1 cellular context compared by ENCODE assay signal in the genomic region with DNA sequence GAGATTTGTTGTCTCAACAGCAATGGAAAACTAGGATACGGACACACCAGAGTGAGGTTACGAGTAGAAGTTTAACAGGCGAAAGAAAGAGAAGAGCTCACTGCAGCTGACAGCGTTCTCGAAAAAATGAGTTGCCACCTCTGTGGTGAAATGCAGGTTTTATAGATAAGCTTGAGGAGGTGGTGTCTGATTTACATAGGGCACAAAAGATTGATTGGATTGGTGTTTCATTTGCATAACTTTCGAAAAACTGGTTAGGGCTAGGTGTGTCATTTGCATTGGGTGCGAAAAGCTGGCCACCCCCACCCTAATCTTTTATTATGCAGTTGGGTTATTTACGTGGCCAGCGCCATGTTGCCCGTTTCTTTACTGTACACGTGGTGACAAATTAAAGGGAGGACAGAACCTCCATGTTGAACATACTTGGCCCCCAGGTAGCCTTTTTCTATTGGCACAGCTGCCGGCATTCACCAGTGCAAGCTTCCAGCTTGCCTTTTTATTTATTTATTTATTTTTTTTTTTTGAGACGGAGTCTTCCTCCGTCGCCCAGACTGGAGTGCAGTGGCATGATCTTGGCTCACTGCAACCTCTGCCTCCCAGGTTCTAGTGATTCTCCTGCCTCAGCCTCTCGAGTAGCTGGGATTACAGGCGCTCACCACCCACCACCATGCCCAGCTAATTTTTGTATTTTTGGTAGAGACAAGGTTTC.
TF ChIP-seq lines count a peak whose summit lies in the region.

No MANE protein-coding gene starts in this region.

TF ChIP-seq in K562, 482 proteins besides CTCF, POLR2A, EP300 and RAD21 (continued from another document and continues in another):
- TF ChIP-seq, protein P1, sequence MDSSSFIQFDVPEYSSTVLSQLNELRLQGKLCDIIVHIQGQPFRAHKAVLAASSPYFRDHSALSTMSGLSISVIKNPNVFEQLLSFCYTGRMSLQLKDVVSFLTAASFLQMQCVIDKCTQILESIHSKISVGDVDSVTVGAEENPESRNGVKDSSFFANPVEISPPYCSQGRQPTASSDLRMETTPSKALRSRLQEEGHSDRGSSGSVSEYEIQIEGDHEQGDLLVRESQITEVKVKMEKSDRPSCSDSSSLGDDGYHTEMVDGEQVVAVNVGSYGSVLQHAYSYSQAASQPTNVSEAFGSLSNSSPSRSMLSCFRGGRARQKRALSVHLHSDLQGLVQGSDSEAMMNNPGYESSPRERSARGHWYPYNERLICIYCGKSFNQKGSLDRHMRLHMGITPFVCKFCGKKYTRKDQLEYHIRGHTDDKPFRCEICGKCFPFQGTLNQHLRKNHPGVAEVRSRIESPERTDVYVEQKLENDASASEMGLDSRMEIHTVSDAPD (CRISPR knock-in tag; IDR thresholded peaks at IDR 0.05), result no peak
- TF ChIP-seq ARID2 (IDR thresholded peaks at IDR 0.05) (no peak), ZNF41 (CRISPR knock-in tag; conservative IDR thresholded peaks at IDR 0.05) (no peak), L3MBTL2 (IDR thresholded peaks at IDR 0.05) (peak; percentile 63), SMAD2 (IDR thresholded peaks at IDR 0.05; ENCODE audit: low read depth, low read length) (no peak), PTTG1 (tag; IDR thresholded peaks at IDR 0.05; ENCODE audit: low read depth) (no peak), ZNF224 (CRISPR knock-in tag; IDR thresholded peaks at IDR 0.05) (no peak), ZNF583 (CRISPR knock-in tag; IDR thresholded peaks at IDR 0.05) (no peak), ZNF239 (CRISPR knock-in tag; IDR thresholded peaks at IDR 0.05) (no peak), LCOR (CRISPR knock-in tag; IDR thresholded peaks at IDR 0.05) (no peak), RCOR1 (IDR thresholded peaks at IDR 0.05; ENCODE audit: borderline replicate concordance in 1 of 2, low read depth in 2 of 2, low read length in 2 of 2) (peak in 1 of 2 experiments; percentile 18; a peak in 1 of 4 replicates), POLR2B (IDR thresholded peaks at IDR 0.05; ENCODE audit: low read depth, partially characterized antibody) (peak; percentile 96), FOXJ2 (tag; IDR thresholded peaks at IDR 0.05) (no peak), BACH1 (tag; IDR thresholded peaks at IDR 0.05) (peak; percentile 21; the same call in 1 of the 2 replicates), ZNF174 (CRISPR knock-in tag; IDR thresholded peaks at IDR 0.05) (no peak), CCAR2 (IDR thresholded peaks at IDR 0.05; ENCODE audit: low read depth, low read length) (no peak), CHCHD3 (CRISPR knock-in tag; IDR thresholded peaks at IDR 0.05) (no peak), ZNF23 (CRISPR knock-in tag; IDR thresholded peaks at IDR 0.05) (no peak), RBM34 (IDR thresholded peaks at IDR 0.05; ENCODE audit: borderline replicate concordance, insufficient read depth, low read length) (no peak), CBFB (CRISPR knock-in tag; IDR thresholded peaks at IDR 0.05) (no peak), FOXP1 (CRISPR knock-in tag; IDR thresholded peaks at IDR 0.05) (no peak), NBN (IDR thresholded peaks at IDR 0.05; ENCODE audit: low read depth) (0 out of 2 replicates have a peak, but pooled peaks have one; percentile 47), CXXC5 (CRISPR knock-in tag; IDR thresholded peaks at IDR 0.05) (0 out of 2 replicates have a peak, but pooled peaks have one; percentile 49), NR2C1 (IDR thresholded peaks at IDR 0.05) (no peak), NR2C1 (tag; IDR thresholded peaks at IDR 0.05) (no peak; the same call in 1 of the 2 replicates), ZNF830 (CRISPR knock-in tag; IDR thresholded peaks at IDR 0.05) (no peak), CBX5 (IDR thresholded peaks at IDR 0.05; ENCODE audit: borderline replicate concordance, low read depth) (no peak), MCM2 (IDR thresholded peaks at IDR 0.05; ENCODE audit: low read depth) (no peak), HMGN3 (IDR thresholded peaks at IDR 0.05; ENCODE audit: borderline replicate concordance, extremely low read depth, insufficient read length, low read depth, low read length) (no peak), ZZZ3 (IDR thresholded peaks at IDR 0.05) (no peak), NCOR1 (IDR thresholded peaks at IDR 0.05) (peak; percentile 48), NR1H2 (CRISPR knock-in tag; IDR thresholded peaks at IDR 0.05) (no peak), ERF (CRISPR knock-in tag; IDR thresholded peaks at IDR 0.05) (no peak), C11orf30 (IDR thresholded peaks at IDR 0.05; ENCODE audit: low read depth) (no peak), EP400 (IDR thresholded peaks at IDR 0.05) (peak; percentile 94), MEF2D (tag; conservative IDR thresholded peaks at IDR 0.05; ENCODE audit: low read depth) (no peak), ZSCAN29 (IDR thresholded peaks at IDR 0.05) (no peak), NFYB (IDR thresholded peaks at IDR 0.05; ENCODE audit: extremely low read depth, insufficient read length) (peak; percentile 18), ZNF778 (CRISPR knock-in tag; IDR thresholded peaks at IDR 0.05) (no peak), ARID1B (IDR thresholded peaks at IDR 0.05) (peak; percentile 29; the same call in 1 of the 2 replicates), U2AF1 (optimal IDR thresholded peaks at IDR 0.05; ENCODE audit: low read depth, low read length) (no peak), SMARCA5 (IDR thresholded peaks at IDR 0.05) (no peak)
- TF ChIP-seq, protein P2, sequence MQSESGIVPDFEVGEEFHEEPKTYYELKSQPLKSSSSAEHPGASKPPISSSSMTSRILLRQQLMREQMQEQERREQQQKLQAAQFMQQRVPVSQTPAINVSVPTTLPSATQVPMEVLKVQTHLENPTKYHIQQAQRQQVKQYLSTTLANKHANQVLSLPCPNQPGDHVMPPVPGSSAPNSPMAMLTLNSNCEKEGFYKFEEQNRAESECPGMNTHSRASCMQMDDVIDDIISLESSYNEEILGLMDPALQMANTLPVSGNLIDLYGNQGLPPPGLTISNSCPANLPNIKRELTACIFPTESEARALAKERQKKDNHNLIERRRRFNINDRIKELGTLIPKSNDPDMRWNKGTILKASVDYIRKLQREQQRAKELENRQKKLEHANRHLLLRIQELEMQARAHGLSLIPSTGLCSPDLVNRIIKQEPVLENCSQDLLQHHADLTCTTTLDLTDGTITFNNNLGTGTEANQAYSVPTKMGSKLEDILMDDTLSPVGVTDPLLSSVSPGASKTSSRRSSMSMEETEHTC (IDR thresholded peaks at IDR 0.05), result no peak
- TF ChIP-seq, protein P3, sequence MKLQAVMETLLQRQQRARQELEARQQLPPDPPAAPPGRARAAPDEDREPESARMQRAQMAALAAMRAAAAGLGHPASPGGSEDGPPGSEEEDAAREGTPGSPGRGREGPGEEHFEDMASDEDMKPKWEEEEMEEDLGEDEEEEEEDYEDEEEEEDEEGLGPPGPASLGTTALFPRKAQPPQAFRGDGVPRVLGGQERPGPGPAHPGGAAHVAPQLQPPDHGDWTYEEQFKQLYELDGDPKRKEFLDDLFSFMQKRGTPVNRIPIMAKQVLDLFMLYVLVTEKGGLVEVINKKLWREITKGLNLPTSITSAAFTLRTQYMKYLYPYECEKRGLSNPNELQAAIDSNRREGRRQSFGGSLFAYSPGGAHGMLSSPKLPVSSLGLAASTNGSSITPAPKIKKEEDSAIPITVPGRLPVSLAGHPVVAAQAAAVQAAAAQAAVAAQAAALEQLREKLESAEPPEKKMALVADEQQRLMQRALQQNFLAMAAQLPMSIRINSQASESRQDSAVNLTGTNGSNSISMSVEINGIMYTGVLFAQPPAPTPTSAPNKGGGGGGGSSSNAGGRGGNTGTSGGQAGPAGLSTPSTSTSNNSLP (IDR thresholded peaks at IDR 0.05; ENCODE audit: borderline replicate concordance, low read depth, low read length), result peak; percentile 80
- TF ChIP-seq, protein P4, sequence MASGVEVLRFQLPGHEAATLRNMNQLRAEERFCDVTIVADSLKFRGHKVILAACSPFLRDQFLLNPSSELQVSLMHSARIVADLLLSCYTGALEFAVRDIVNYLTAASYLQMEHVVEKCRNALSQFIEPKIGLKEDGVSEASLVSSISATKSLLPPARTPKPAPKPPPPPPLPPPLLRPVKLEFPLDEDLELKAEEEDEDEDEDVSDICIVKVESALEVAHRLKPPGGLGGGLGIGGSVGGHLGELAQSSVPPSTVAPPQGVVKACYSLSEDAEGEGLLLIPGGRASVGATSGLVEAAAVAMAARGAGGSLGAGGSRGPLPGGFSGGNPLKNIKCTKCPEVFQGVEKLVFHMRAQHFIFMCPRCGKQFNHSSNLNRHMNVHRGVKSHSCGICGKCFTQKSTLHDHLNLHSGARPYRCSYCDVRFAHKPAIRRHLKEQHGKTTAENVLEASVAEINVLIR (CRISPR knock-in tag; IDR thresholded peaks at IDR 0.05), result no peak
- TF ChIP-seq, protein P5, sequence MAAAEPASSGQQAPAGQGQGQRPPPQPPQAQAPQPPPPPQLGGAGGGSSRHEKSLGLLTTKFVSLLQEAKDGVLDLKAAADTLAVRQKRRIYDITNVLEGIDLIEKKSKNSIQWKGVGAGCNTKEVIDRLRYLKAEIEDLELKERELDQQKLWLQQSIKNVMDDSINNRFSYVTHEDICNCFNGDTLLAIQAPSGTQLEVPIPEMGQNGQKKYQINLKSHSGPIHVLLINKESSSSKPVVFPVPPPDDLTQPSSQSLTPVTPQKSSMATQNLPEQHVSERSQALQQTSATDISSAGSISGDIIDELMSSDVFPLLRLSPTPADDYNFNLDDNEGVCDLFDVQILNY (CRISPR knock-in tag; IDR thresholded peaks at IDR 0.05), result no peak
- TF ChIP-seq, protein P6, sequence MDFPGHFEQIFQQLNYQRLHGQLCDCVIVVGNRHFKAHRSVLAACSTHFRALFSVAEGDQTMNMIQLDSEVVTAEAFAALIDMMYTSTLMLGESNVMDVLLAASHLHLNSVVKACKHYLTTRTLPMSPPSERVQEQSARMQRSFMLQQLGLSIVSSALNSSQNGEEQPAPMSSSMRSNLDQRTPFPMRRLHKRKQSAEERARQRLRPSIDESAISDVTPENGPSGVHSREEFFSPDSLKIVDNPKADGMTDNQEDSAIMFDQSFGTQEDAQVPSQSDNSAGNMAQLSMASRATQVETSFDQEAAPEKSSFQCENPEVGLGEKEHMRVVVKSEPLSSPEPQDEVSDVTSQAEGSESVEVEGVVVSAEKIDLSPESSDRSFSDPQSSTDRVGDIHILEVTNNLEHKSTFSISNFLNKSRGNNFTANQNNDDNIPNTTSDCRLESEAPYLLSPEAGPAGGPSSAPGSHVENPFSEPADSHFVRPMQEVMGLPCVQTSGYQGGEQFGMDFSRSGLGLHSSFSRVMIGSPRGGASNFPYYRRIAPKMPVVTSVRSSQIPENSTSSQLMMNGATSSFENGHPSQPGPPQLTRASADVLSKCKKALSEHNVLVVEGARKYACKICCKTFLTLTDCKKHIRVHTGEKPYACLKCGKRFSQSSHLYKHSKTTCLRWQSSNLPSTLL (IDR thresholded peaks at IDR 0.05), result no peak
- TF ChIP-seq, protein P7, sequence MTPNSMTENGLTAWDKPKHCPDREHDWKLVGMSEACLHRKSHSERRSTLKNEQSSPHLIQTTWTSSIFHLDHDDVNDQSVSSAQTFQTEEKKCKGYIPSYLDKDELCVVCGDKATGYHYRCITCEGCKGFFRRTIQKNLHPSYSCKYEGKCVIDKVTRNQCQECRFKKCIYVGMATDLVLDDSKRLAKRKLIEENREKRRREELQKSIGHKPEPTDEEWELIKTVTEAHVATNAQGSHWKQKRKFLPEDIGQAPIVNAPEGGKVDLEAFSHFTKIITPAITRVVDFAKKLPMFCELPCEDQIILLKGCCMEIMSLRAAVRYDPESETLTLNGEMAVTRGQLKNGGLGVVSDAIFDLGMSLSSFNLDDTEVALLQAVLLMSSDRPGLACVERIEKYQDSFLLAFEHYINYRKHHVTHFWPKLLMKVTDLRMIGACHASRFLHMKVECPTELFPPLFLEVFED (CRISPR knock-in tag; conservative IDR thresholded peaks at IDR 0.05), result no peak
- TF ChIP-seq, protein P8, sequence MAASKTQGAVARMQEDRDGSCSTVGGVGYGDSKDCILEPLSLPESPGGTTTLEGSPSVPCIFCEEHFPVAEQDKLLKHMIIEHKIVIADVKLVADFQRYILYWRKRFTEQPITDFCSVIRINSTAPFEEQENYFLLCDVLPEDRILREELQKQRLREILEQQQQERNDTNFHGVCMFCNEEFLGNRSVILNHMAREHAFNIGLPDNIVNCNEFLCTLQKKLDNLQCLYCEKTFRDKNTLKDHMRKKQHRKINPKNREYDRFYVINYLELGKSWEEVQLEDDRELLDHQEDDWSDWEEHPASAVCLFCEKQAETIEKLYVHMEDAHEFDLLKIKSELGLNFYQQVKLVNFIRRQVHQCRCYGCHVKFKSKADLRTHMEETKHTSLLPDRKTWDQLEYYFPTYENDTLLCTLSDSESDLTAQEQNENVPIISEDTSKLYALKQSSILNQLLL (CRISPR knock-in tag; IDR thresholded peaks at IDR 0.05; ENCODE audit: borderline replicate concordance), result no peak
- TF ChIP-seq, protein P9, sequence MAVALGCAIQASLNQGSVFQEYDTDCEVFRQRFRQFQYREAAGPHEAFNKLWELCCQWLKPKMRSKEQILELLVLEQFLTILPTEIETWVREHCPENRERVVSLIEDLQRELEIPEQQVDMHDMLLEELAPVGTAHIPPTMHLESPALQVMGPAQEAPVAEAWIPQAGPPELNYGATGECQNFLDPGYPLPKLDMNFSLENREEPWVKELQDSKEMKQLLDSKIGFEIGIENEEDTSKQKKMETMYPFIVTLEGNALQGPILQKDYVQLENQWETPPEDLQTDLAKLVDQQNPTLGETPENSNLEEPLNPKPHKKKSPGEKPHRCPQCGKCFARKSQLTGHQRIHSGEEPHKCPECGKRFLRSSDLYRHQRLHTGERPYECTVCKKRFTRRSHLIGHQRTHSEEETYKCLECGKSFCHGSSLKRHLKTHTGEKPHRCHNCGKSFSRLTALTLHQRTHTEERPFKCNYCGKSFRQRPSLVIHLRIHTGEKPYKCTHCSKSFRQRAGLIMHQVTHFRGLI (CRISPR knock-in tag; IDR thresholded peaks at IDR 0.05), result no peak
- TF ChIP-seq, protein P10, sequence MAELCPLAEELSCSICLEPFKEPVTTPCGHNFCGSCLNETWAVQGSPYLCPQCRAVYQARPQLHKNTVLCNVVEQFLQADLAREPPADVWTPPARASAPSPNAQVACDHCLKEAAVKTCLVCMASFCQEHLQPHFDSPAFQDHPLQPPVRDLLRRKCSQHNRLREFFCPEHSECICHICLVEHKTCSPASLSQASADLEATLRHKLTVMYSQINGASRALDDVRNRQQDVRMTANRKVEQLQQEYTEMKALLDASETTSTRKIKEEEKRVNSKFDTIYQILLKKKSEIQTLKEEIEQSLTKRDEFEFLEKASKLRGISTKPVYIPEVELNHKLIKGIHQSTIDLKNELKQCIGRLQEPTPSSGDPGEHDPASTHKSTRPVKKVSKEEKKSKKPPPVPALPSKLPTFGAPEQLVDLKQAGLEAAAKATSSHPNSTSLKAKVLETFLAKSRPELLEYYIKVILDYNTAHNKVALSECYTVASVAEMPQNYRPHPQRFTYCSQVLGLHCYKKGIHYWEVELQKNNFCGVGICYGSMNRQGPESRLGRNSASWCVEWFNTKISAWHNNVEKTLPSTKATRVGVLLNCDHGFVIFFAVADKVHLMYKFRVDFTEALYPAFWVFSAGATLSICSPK (IDR thresholded peaks at IDR 0.05; ENCODE audit: borderline replicate concordance), result 0 out of 2 replicates have a peak, but pooled peaks have one; percentile 18
- TF ChIP-seq, protein P11, sequence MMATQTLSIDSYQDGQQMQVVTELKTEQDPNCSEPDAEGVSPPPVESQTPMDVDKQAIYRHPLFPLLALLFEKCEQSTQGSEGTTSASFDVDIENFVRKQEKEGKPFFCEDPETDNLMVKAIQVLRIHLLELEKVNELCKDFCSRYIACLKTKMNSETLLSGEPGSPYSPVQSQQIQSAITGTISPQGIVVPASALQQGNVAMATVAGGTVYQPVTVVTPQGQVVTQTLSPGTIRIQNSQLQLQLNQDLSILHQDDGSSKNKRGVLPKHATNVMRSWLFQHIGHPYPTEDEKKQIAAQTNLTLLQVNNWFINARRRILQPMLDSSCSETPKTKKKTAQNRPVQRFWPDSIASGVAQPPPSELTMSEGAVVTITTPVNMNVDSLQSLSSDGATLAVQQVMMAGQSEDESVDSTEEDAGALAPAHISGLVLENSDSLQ (IDR thresholded peaks at IDR 0.05), result peak; percentile 89
